1 cellular context compared by ENCODE assay signal in the genomic region with DNA sequence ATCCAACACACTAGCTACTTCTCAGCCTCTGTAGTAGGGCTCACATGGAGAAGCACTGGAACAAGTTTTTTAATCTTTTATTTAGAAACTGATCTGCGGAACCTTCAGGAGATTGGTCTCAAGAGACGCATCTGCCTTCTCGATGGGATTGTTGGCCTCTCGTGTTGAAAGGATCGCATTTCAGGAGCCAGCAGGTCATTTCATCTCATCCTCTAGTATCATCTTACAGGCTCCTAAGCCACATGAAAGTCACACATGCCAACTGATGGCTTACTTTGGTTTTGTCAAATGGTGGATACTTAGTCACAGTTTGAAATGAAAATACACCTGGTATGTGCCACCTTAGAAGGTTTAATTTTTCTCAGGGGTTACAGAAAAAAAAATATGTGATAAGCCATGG.
TF ChIP-seq lines count a peak whose summit lies in the region.

No MANE protein-coding gene starts in this region.

TF ChIP-seq in GM23338, 12 proteins besides CTCF, POLR2A, EP300 and RAD21 (continued from another document):
- TF ChIP-seq, protein P1, sequence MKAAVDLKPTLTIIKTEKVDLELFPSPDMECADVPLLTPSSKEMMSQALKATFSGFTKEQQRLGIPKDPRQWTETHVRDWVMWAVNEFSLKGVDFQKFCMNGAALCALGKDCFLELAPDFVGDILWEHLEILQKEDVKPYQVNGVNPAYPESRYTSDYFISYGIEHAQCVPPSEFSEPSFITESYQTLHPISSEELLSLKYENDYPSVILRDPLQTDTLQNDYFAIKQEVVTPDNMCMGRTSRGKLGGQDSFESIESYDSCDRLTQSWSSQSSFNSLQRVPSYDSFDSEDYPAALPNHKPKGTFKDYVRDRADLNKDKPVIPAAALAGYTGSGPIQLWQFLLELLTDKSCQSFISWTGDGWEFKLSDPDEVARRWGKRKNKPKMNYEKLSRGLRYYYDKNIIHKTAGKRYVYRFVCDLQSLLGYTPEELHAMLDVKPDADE (IDR thresholded peaks at IDR 0.05), result no peak
- TF ChIP-seq POLR2AphosphoS5 (IDR thresholded peaks at IDR 0.05; ENCODE audit: low read depth) (no peak), ZNF331 (CRISPR knock-in tag; IDR thresholded peaks at IDR 0.05; ENCODE audit: low read depth) (no peak), STAT1 (IDR thresholded peaks at IDR 0.05; ENCODE audit: unreplicated experiment) (no peak), EZH2phosphoT487 (IDR thresholded peaks at IDR 0.05; ENCODE audit: unreplicated experiment) (no peak), CREB1 (CRISPR knock-in tag; IDR thresholded peaks at IDR 0.05; ENCODE audit: low read depth) (no peak), ZNF114 (CRISPR knock-in tag; IDR thresholded peaks at IDR 0.05) (no peak), NANOG (IDR thresholded peaks at IDR 0.05; ENCODE audit: borderline replicate concordance) (no peak)
- TF ChIP-seq, protein P2, sequence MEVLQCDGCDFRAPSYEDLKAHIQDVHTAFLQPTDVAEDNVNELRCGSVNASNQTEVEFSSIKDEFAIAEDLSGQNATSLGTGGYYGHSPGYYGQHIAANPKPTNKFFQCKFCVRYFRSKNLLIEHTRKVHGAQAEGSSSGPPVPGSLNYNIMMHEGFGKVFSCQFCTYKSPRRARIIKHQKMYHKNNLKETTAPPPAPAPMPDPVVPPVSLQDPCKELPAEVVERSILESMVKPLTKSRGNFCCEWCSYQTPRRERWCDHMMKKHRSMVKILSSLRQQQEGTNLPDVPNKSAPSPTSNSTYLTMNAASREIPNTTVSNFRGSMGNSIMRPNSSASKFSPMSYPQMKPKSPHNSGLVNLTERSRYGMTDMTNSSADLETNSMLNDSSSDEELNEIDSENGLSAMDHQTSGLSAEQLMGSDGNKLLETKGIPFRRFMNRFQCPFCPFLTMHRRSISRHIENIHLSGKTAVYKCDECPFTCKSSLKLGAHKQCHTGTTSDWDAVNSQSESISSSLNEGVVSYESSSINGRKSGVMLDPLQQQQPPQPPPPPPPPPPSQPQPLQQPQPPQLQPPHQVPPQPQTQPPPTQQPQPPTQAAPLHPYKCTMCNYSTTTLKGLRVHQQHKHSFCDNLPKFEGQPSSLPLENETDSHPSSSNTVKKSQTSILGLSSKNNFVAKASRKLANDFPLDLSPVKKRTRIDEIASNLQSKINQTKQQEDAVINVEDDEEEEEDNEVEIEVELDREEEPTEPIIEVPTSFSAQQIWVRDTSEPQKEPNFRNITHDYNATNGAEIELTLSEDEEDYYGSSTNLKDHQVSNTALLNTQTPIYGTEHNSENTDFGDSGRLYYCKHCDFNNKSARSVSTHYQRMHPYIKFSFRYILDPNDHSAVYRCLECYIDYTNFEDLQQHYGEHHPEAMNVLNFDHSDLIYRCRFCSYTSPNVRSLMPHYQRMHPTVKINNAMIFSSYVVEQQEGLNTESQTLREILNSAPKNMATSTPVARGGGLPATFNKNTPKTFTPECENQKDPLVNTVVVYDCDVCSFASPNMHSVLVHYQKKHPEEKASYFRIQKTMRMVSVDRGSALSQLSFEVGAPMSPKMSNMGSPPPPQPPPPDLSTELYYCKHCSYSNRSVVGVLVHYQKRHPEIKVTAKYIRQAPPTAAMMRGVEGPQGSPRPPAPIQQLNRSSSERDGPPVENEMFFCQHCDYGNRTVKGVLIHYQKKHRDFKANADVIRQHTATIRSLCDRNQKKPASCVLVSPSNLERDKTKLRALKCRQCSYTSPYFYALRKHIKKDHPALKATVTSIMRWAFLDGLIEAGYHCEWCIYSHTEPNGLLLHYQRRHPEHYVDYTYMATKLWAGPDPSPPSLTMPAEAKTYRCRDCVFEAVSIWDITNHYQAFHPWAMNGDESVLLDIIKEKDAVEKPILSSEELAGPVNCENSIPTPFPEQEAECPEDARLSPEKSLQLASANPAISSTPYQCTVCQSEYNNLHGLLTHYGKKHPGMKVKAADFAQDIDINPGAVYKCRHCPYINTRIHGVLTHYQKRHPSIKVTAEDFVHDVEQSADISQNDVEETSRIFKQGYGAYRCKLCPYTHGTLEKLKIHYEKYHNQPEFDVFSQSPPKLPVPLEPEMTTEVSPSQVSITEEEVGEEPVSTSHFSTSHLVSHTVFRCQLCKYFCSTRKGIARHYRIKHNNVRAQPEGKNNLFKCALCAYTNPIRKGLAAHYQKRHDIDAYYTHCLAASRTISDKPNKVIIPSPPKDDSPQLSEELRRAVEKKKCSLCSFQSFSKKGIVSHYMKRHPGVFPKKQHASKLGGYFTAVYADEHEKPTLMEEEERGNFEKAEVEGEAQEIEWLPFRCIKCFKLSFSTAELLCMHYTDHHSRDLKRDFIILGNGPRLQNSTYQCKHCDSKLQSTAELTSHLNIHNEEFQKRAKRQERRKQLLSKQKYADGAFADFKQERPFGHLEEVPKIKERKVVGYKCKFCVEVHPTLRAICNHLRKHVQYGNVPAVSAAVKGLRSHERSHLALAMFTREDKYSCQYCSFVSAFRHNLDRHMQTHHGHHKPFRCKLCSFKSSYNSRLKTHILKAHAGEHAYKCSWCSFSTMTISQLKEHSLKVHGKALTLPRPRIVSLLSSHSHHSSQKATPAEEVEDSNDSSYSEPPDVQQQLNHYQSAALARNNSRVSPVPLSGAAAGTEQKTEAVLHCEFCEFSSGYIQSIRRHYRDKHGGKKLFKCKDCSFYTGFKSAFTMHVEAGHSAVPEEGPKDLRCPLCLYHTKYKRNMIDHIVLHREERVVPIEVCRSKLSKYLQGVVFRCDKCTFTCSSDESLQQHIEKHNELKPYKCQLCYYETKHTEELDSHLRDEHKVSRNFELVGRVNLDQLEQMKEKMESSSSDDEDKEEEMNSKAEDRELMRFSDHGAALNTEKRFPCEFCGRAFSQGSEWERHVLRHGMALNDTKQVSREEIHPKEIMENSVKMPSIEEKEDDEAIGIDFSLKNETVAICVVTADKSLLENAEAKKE (CRISPR knock-in tag; IDR thresholded peaks at IDR 0.05), result no peak
